Comparison of ENCODE assay signal across 1 cellular context in genomic region chr9:76700916-76701315, GRCh38.
TF ChIP-seq lines count a peak whose summit lies in the region.

No MANE protein-coding gene starts in this region.

TF ChIP-seq in SK-N-SH treated with all-trans-retinoic acid at 6 μM for 48 hours, 23 proteins besides CTCF, POLR2A, EP300 and RAD21 (continued from another document):
- TF ChIP-seq, protein P1, sequence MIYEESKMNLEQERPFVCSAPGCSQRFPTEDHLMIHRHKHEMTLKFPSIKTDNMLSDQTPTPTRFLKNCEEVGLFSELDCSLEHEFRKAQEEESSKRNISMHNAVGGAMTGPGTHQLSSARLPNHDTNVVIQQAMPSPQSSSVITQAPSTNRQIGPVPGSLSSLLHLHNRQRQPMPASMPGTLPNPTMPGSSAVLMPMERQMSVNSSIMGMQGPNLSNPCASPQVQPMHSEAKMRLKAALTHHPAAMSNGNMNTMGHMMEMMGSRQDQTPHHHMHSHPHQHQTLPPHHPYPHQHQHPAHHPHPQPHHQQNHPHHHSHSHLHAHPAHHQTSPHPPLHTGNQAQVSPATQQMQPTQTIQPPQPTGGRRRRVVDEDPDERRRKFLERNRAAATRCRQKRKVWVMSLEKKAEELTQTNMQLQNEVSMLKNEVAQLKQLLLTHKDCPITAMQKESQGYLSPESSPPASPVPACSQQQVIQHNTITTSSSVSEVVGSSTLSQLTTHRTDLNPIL (CRISPR knock-in tag; IDR thresholded peaks at IDR 0.05; ENCODE audit: low read depth) = no peak
- no peak for TF ChIP-seq ZNF8 (CRISPR knock-in tag; IDR thresholded peaks at IDR 0.05)
- no peak for TF ChIP-seq ZC3H10 (CRISPR knock-in tag; IDR thresholded peaks at IDR 0.05)
- no peak for TF ChIP-seq CSRNP3 (CRISPR knock-in tag; IDR thresholded peaks at IDR 0.05)
